ENCODE assay signal across 16 cellular contexts in the genomic region with DNA sequence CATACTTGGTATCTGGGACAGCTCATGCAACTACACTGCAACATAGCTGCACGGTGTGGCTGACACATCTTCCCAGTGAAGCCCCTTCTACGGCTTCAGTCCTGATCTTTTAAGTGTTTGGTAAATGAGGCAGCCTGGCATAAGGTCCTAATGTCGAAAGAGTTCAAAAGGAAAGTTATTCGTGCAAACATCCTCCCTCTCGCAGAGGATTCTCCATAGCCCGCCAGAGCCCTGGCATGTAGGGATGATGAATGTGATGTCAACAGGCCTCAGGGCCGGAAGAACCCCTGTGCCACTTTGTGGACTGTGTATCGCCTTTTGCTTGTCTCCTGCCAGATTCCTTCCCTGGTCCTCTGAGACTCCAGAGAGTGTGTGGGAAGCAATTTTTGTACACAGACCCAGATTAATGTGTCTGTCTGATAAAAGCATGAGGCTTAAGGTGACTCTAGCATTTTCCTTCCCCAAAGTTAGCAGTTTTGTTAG.
A peak's percentile ranks its signal among the peaks of the same experiment; 100 is the strongest.
DNase-seq lines count a peak whose midpoint lies in the region; ATAC-seq, FAIRE-seq and TF ChIP-seq lines count a peak whose summit lies in the region.
"Had no signal": no experiment of that assay in that cellular context is flagged by ENCODE, and none has a peak within 500 bp of the region (broad histone marks: within the 10 kb centered on the region; RNA-seq: fewer than 3 reads in every experiment).

No MANE protein-coding gene starts in this region.

- no peaks in the 10 kb centered on the region for H4K20me1 ChIP-seq in fibroblast of lung (ENCODE audit: control insufficient read depth, extremely low read depth, insufficient read depth, low read length)

- POLR2A ChIA-PET in A549 (lab: Yijun Ruan, JAX) = interaction anchor here (1.0 to 1.3 kb wide), 3 partner anchors 20 to 45 kb away, joined by 4 to 8 read pairs (median 6); no protein-coding TSS in a partner anchor

- DNase-seq in A549 (ENCODE audit: low read depth in 1 of 2, low spot score in 1 of 2) (peak; percentile 44 to 89), M059J (ENCODE audit: low read depth) (peak; percentile 66), fibroblast of lung (ENCODE audit: low read depth in 2 of 2) (peak; percentile 30 to 54), CD14-positive monocyte (ENCODE audit: low spot score) (no peak)
- DNase-seq in T-helper 2 cell treated with Interferon-gamma antibody and Interleukin-4, amounts not matched to agents 5 μg/mL and 100 μg/mL, for 36 hours (ENCODE audit: low spot score) = no peak
- DNase-seq: activated gamma-delta T cell treated with Interleukin-2 at 50 U/mL for 16 hours, dorsolateral prefrontal cortex, NCI-H2029, PC-9, psoas muscle, T-cell had no signal

- no peak overlapping the region for H3K4me3 Mint-ChIP-seq in T-helper 2 cell treated with Interferon-gamma antibody and Interleukin-4, amounts not matched to agents 5 μg/mL and 100 μg/mL, for 36 hours
- H3K4me3 Mint-ChIP-seq in CD14-positive monocyte = no peak overlapping the region
- H3K4me3 Mint-ChIP-seq: T-cell had no signal

- H3K27me3 ChIP-seq in fibroblast of lung (ENCODE audit: control insufficient read depth, insufficient read depth, low read length) = no peaks in the 10 kb centered on the region
- no peaks in the 10 kb centered on the region for H3K27me3 ChIP-seq in mucosa of rectum (ENCODE audit: control insufficient read depth in 2 of 2, insufficient read depth in 2 of 2, low read length in 2 of 2)
- H3K27me3 ChIP-seq: dorsolateral prefrontal cortex had no signal

- peak in 1 of 2 experiments; percentile 28; a peak in 2 of 5 replicates for TF ChIP-seq RAD21 in A549 (conservative IDR thresholded peaks at IDR 0.05 in 1 of 2, IDR thresholded peaks at IDR 0.05 in 1 of 2)

- intact Hi-C loops in CD14-positive monocyte (cut with micrococcal nuclease) = no loop called here

- H3K27ac ChIP-seq in A549 = peak overlapping the region; percentile 92 to 97
- peak overlapping the region; percentile 11 for H3K27ac ChIP-seq in fibroblast of lung (ENCODE audit: insufficient read depth, low read length)
- peak overlapping the region; percentile 91 to 94 for H3K27ac ChIP-seq in mucosa of rectum (ENCODE audit: low read depth in 2 of 2, low read length in 2 of 2)
- H3K27ac ChIP-seq: PC-9, psoas muscle had no signal

- H3K36me3 ChIP-seq in fibroblast of lung (ENCODE audit: control insufficient read depth, insufficient read depth, low read length) = no peaks in the 10 kb centered on the region
- H3K36me3 ChIP-seq in mucosa of rectum (ENCODE audit: control insufficient read depth in 2 of 2, insufficient read depth in 2 of 2, low read length in 2 of 2) = no peaks in the 10 kb centered on the region

- H3K4me2 ChIP-seq in A549 = peak overlapping the region; percentile 72
- no peak overlapping the region for H3K4me2 ChIP-seq in fibroblast of lung (ENCODE audit: extremely low read depth, insufficient read depth, low read length)
- H3K4me2 ChIP-seq: PC-9 had no signal

- peaks cover 76% of the 10 kb centered on the region for H3K4me1 ChIP-seq in A549
- H3K4me1 ChIP-seq in fibroblast of lung (ENCODE audit: control insufficient read depth, extremely low read depth, insufficient read depth, low read length) = peaks cover 28% of the 10 kb centered on the region
- H3K4me1 ChIP-seq in mucosa of rectum (ENCODE audit: control insufficient read depth in 2 of 2, insufficient read depth in 2 of 2, low read length in 2 of 2) = peaks cover 15 to 28% of the 10 kb centered on the region in 2 donors
- H3K4me1 ChIP-seq: psoas muscle had no signal

- no peak overlapping the region for H3K4me3 ChIP-seq in A549
- no peak overlapping the region for H3K4me3 ChIP-seq in fibroblast of lung (replicated peaks in 1 of 4; ENCODE audit: control extremely low read depth in 1 of 4, insufficient read depth in 1 of 4, low read depth in 3 of 4, low read length in 4 of 4)
- H3K4me3 ChIP-seq in mucosa of rectum (ENCODE audit: low read length in 2 of 2) = peak overlapping the region; percentile 33 to 37
- H3K4me3 ChIP-seq: dorsolateral prefrontal cortex, PC-9, psoas muscle had no signal

- H3K27me3 Mint-ChIP-seq in T-helper 2 cell treated with Interferon-gamma antibody and Interleukin-4, amounts not matched to agents 5 μg/mL and 100 μg/mL, for 36 hours (ENCODE audit: low read depth) = no peaks in the 10 kb centered on the region
- H3K27me3 Mint-ChIP-seq in CD14-positive monocyte (ENCODE audit: low read depth in 3 of 3) = peaks cover 0 to 6% (median 0%) of the 10 kb centered on the region in 3 donors

- no peaks in the 10 kb centered on the region for H3K36me3 Mint-ChIP-seq in T-helper 2 cell treated with Interferon-gamma antibody and Interleukin-4, amounts not matched to agents 5 μg/mL and 100 μg/mL, for 36 hours (ENCODE audit: low read depth)
- no peaks in the 10 kb centered on the region for H3K36me3 Mint-ChIP-seq in CD14-positive monocyte
- H3K36me3 Mint-ChIP-seq: T-cell had no signal

- TF ChIP-seq POLR2A in A549 (IDR thresholded peaks at IDR 0.05; ENCODE audit: low read length) = no peak

- TF ChIP-seq EP300 in A549 (IDR thresholded peaks at IDR 0.05) = peak; percentile 81 to 96; a peak in 4 of 5 replicates

- FAIRE-seq in A549 (lab: Jason Lieb, UNC) = no peak
- FAIRE-seq: frontal cortex, GM19239 had no signal

- no peak overlapping the region for H3K27ac Mint-ChIP-seq in T-helper 2 cell treated with Interferon-gamma antibody and Interleukin-4, amounts not matched to agents 5 μg/mL and 100 μg/mL, for 36 hours
- H3K27ac Mint-ChIP-seq in CD14-positive monocyte = no peak overlapping the region
- H3K27ac Mint-ChIP-seq: T-cell had no signal

- TF ChIP-seq CTCF in A549 (IDR thresholded peaks at IDR 0.05) (no peak), fibroblast of lung (conservative IDR thresholded peaks at IDR 0.05 in 1 of 2, IDR thresholded peaks at IDR 0.05 in 1 of 2; ENCODE audit: low read depth in 1 of 2, low read length in 2 of 2) (no peak), CD14-positive monocyte (IDR thresholded peaks at IDR 0.05) (no peak)

- peaks cover 2% of the 10 kb centered on the region for H3K4me1 Mint-ChIP-seq in T-helper 2 cell treated with Interferon-gamma antibody and Interleukin-4, amounts not matched to agents 5 μg/mL and 100 μg/mL, for 36 hours (ENCODE audit: low read depth)
- H3K4me1 Mint-ChIP-seq in CD14-positive monocyte = peaks cover 7% of the 10 kb centered on the region
- H3K4me1 Mint-ChIP-seq: T-cell had no signal

- H2AFZ ChIP-seq in fibroblast of lung (ENCODE audit: low read length) = no peak overlapping the region
- H2AFZ ChIP-seq: PC-9 had no signal

- CTCF ChIA-PET in A549 (lab: Yijun Ruan, JAX) = interaction anchor here (0.9 to 1.6 kb wide), 2 partner anchors 57 to 74 kb away, joined by 3 to 4 read pairs; no protein-coding TSS in a partner anchor

- H3K9me3 ChIP-seq in A549 (peaks cover 17% of the 10 kb centered on the region), fibroblast of lung (ENCODE audit: control insufficient read depth, insufficient read depth, low read depth, low read length) (no peaks in the 10 kb centered on the region), mucosa of rectum (ENCODE audit: control insufficient read depth in 2 of 2, low read length in 2 of 2) (no peaks in the 10 kb centered on the region)
- H3K9me3 ChIP-seq: psoas muscle had no signal

- H3K79me2 ChIP-seq in fibroblast of lung (ENCODE audit: control insufficient read depth, insufficient read depth, low read length) = no peaks in the 10 kb centered on the region

- ATAC-seq in A549 (peak; percentile 63 to 73), GM21529 (IDR thresholded peaks at IDR 0.05; ENCODE audit: unreplicated experiment) (no peak), GM21723 (IDR thresholded peaks at IDR 0.05; ENCODE audit: unreplicated experiment) (no peak)
- ATAC-seq: psoas muscle, T-cell had no signal

- no peaks in the 10 kb centered on the region for H3K9me3 Mint-ChIP-seq in T-helper 2 cell treated with Interferon-gamma antibody and Interleukin-4, amounts not matched to agents 5 μg/mL and 100 μg/mL, for 36 hours
- H3K9me3 Mint-ChIP-seq in CD14-positive monocyte = peaks cover 0 to 5% (median 2%) of the 10 kb centered on the region in 7 donors
- H3K9me3 Mint-ChIP-seq: T-cell had no signal

- 0% methylated on average over 8 of the region's 8 CpGs for WGBS in A549 (ENCODE audit: missing lambda C conversion rate)

- H3K9ac ChIP-seq in fibroblast of lung (ENCODE audit: insufficient read depth, low read length) (no peak overlapping the region), mucosa of rectum (ENCODE audit: low read depth in 1 of 2, low read length in 2 of 2) (peak overlapping the region in 1 of 2 donors; percentile 29)

TF ChIP-seq in A549, 52 proteins besides CTCF, POLR2A, EP300 and RAD21 (continues in another document):
- TF ChIP-seq ELK1 (IDR thresholded peaks at IDR 0.05; ENCODE audit: low read depth, low read length) (no peak), E2F6 (IDR thresholded peaks at IDR 0.05; ENCODE audit: borderline replicate concordance, low read depth) (0 out of 2 replicates have a peak, but pooled peaks have one; percentile 34), FOSL2 (IDR thresholded peaks at IDR 0.05) (no peak), FOSL2 (CRISPR knock-in tag; IDR thresholded peaks at IDR 0.05) (peak; percentile 47), RARB (CRISPR knock-in tag; IDR thresholded peaks at IDR 0.05) (peak; percentile 61; the same call in 1 of the 2 replicates)
- TF ChIP-seq, protein P1, sequence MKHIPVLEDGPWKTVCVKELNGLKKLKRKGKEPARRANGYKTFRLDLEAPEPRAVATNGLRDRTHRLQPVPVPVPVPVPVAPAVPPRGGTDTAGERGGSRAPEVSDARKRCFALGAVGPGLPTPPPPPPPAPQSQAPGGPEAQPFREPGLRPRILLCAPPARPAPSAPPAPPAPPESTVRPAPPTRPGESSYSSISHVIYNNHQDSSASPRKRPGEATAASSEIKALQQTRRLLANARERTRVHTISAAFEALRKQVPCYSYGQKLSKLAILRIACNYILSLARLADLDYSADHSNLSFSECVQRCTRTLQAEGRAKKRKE (CRISPR knock-in tag; IDR thresholded peaks at IDR 0.05; ENCODE audit: low read depth) = peak; percentile 67; the same call in 1 of the 2 replicates

Comparison
In these comparisons a context has a peak if more than half of its experiments do, and no peak if none do; other contexts are left out.
1. ATAC-seq: peak in A549 (2 of 2); none in GM21529 (single experiment) and GM21723 (single experiment).
2. DNase-seq: peak in A549 (2 of 2), M059J (single experiment) and fibroblast of lung (2 of 2); none in T-helper 2 cell treated with Interferon-gamma antibody and Interleukin-4, amounts not matched to agents 5 μg/mL and 100 μg/mL, for 36 hours (single experiment) and CD14-positive monocyte (single experiment).
3. H3K27ac ChIP-seq: peak in every context shown above with its lines; median percentile 94 in A549; 92 in mucosa of rectum; 11 in fibroblast of lung.
4. H3K4me3 ChIP-seq: peak in mucosa of rectum (2 of 2); none in A549 (single experiment) and fibroblast of lung (0 of 4).